ENCODE assay signal across 27 cellular contexts in genomic region chr9:81351166-81351565, GRCh38.
"Had no signal": no experiment of that assay in that cellular context is flagged by ENCODE, and none has a peak within 500 bp of the region (broad histone marks: within the 10 kb centered on the region; RNA-seq: fewer than 3 reads in every experiment).

No MANE protein-coding gene starts in this region.

- H3K4me3 ChIP-seq: pancreas, prostate gland, right atrium auricular region, right lobe of liver, sigmoid colon, stomach, thoracic aorta, thyroid gland, tibial nerve, upper lobe of left lung, vagina had no signal

- H3K27me3 Mint-ChIP-seq: stimulated activated naive CD8-positive, alpha-beta T cell treated with anti-CD3 and anti-CD28 coated beads, Interleukin-15, Interleukin-2, amounts not matched to agents 100 ng/mL and 50 ng/mL, for 24 hours had no signal

- H3K4me3 Mint-ChIP-seq: natural killer cell; nephron; stimulated activated effector memory CD8-positive, alpha-beta T cell treated with anti-CD3 and anti-CD28 coated beads, Interleukin-12 subunit alpha, Interleukin-12 subunit beta, amount 100 ng/mL, for 72 hours; stimulated activated naive B cell treated with anti-CD40 and anti-IgM and Interleukin-4, amounts not matched to agents 10 μg/mL and 1 μg/mL and 100 μg/mL, for 72 hours; stimulated activated naive CD8-positive, alpha-beta T cell treated with anti-CD3 and anti-CD28 coated beads, Interleukin-15, Interleukin-2, amounts not matched to agents 100 ng/mL and 50 ng/mL, for 24 hours had no signal

- H3K4me1 Mint-ChIP-seq: natural killer cell; nephron; stimulated activated effector memory CD8-positive, alpha-beta T cell treated with anti-CD3 and anti-CD28 coated beads, Interleukin-12 subunit alpha, Interleukin-12 subunit beta, amount 100 ng/mL, for 72 hours; stimulated activated naive B cell treated with anti-CD40 and anti-IgM and Interleukin-4, amounts not matched to agents 10 μg/mL and 1 μg/mL and 100 μg/mL, for 72 hours had no signal

- ATAC-seq: natural killer cell; pancreas; right lobe of liver; stimulated activated effector memory CD8-positive, alpha-beta T cell treated with anti-CD3 and anti-CD28 coated beads, Interleukin-12 subunit alpha, Interleukin-12 subunit beta, amount 100 ng/mL, for 72 hours; stimulated activated naive B cell treated with anti-CD40 and anti-IgM and Interleukin-4, amounts not matched to agents 10 μg/mL and 1 μg/mL and 100 μg/mL, for 72 hours had no signal

- H3K36me3 ChIP-seq: neutrophil, pancreas, prostate gland, right atrium auricular region, right lobe of liver, sigmoid colon, stomach, thoracic aorta, thyroid gland, tibial nerve, upper lobe of left lung, vagina had no signal

- H3K27ac ChIP-seq: neutrophil, pancreas, prostate gland, right atrium auricular region, right lobe of liver, sigmoid colon, stomach, thoracic aorta, thyroid gland, tibial nerve, upper lobe of left lung, vagina had no signal

- H3K27me3 ChIP-seq: neutrophil, pancreas, right atrium auricular region, right lobe of liver, sigmoid colon, stomach, thyroid gland, tibial nerve, upper lobe of left lung, vagina had no signal

- H3K27ac Mint-ChIP-seq: natural killer cell; nephron; stimulated activated effector memory CD8-positive, alpha-beta T cell treated with anti-CD3 and anti-CD28 coated beads, Interleukin-12 subunit alpha, Interleukin-12 subunit beta, amount 100 ng/mL, for 72 hours; stimulated activated naive B cell treated with anti-CD40 and anti-IgM and Interleukin-4, amounts not matched to agents 10 μg/mL and 1 μg/mL and 100 μg/mL, for 72 hours; stimulated activated naive CD8-positive, alpha-beta T cell treated with anti-CD3 and anti-CD28 coated beads, Interleukin-15, Interleukin-2, amounts not matched to agents 100 ng/mL and 50 ng/mL, for 24 hours had no signal

- DNase-seq: natural killer cell; nucleus accumbens; pancreas; retina; right lobe of liver; sigmoid colon; small intestine; stimulated activated CD4-positive, alpha-beta T cell treated with anti-CD3 and anti-CD28 coated beads, Interleukin-15, amount 100 ng/mL, for 24 hours; stimulated activated CD4-positive, alpha-beta T cell treated with anti-CD3 and anti-CD28 coated beads, Interleukin-2, amount 100 ng/mL, for 24 hours; stimulated activated CD4-positive, alpha-beta T cell treated with anti-CD3 and anti-CD28 coated beads, Interleukin-2, amount 100 ng/mL, for 48 hours; stimulated activated CD4-positive, alpha-beta T cell treated with anti-CD3 and anti-CD28 coated beads, Interleukin-4, amount 100 ng/mL, for 24 hours; stimulated activated naive B cell treated with anti-CD40 and anti-IgM and Interleukin-4, amounts not matched to agents 10 μg/mL and 1 μg/mL and 100 μg/mL, for 72 hours; stimulated activated naive CD4-positive, alpha-beta T cell treated with Interleukin-2 at 50 U/mL for 16 hours; stomach; thyroid gland; trophoblast cell; upper lobe of left lung had no signal

- FAIRE-seq: pancreas, small intestine, urothelium cell line had no signal

- H3K4me1 ChIP-seq: pancreas, prostate gland, right atrium auricular region, right lobe of liver, sigmoid colon, stomach, thyroid gland, tibial nerve, upper lobe of left lung, vagina had no signal

- H3K9me3 ChIP-seq: neutrophil, pancreas, prostate gland, right atrium auricular region, right lobe of liver, sigmoid colon, stomach, thoracic aorta, thyroid gland, tibial nerve, upper lobe of left lung, vagina had no signal

- H3K36me3 Mint-ChIP-seq: stimulated activated effector memory CD8-positive, alpha-beta T cell treated with anti-CD3 and anti-CD28 coated beads, Interleukin-12 subunit alpha, Interleukin-12 subunit beta, amount 100 ng/mL, for 72 hours; stimulated activated naive B cell treated with anti-CD40 and anti-IgM and Interleukin-4, amounts not matched to agents 10 μg/mL and 1 μg/mL and 100 μg/mL, for 72 hours had no signal
